In the genomic region with DNA sequence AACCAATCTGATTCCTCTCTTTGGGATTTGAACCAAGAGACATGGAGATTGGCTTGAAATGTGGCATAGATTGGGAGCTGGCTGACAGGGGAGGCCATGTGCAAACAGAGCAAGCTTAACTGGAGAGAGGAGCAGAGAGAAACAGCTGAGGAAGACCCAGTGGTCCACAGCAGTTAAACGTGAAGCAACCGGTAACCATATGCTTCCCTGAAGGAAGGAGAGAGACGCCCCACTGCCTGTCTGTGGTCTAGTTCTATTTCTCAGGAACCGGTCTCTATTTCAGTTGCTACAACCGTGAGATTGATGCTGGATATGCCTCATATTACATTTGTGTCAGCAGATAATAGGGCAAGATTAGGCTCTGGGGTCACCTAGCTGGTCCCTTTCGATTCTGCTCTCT, we compare ENCODE assay signal across 10 cellular contexts. TPM values are rescaled to one million over a fixed set of nuclear protein-coding genes. Genes with fewer than 3 reads are reported as not detected.
"Had no signal": no experiment of that assay in that cellular context is flagged by ENCODE, and none has a peak within 500 bp of the region (broad histone marks: within the 10 kb centered on the region; RNA-seq: fewer than 3 reads in every experiment).

No MANE protein-coding gene starts in this region.

- H3K27ac Mint-ChIP-seq: H9, HFFc6 had no signal

- ATAC-seq: HCT116, K562 had no signal

- H2AFZ ChIP-seq: GM23248 had no signal

- H3K9ac ChIP-seq: GM23248 had no signal

- DNase-seq: GM23248, GOT3, H9, HFFc6, IMR-90, KG1 had no signal

- H3K4me1 Mint-ChIP-seq: H9 had no signal

- H3K4me3 ChIP-seq: GM23248, K562 had no signal

- H3K9me3 Mint-ChIP-seq: H9, HFFc6 had no signal

- FAIRE-seq: H54, HTR-8/SVneo, K562 had no signal

- H3K27ac ChIP-seq: GM23248 had no signal

- H3K4me3 Mint-ChIP-seq: H9, HFFc6 had no signal

RNA-seq across cellular contexts. Expression of a gene that starts 13.6 kb away (rescaled TPM):
- polyA plus RNA-seq: K562 had no signal
